In genomic region chr4:1763070-1763549, GRCh38 we compare ENCODE assay signal across 2 cellular contexts.
TF ChIP-seq lines count a peak whose summit lies in the region.

No MANE protein-coding gene starts in this region.

TF ChIP-seq in HEK293, 187 proteins besides CTCF, POLR2A, EP300 and RAD21:
- TF ChIP-seq KLF1 (tag by site-specific recombination; IDR thresholded peaks at IDR 0.05) = 0 out of 2 replicates have a peak, but pooled peaks have one; percentile 9
- TF ChIP-seq ZNF692 (tag by site-specific recombination; IDR thresholded peaks at IDR 0.05) = no peak
- TF ChIP-seq ZNF23 (tag by site-specific recombination; IDR thresholded peaks at IDR 0.05; ENCODE audit: borderline replicate concordance) = no peak
- no peak for TF ChIP-seq ZNF548 (tag by site-specific recombination; IDR thresholded peaks at IDR 0.05)
- TF ChIP-seq, protein P1, sequence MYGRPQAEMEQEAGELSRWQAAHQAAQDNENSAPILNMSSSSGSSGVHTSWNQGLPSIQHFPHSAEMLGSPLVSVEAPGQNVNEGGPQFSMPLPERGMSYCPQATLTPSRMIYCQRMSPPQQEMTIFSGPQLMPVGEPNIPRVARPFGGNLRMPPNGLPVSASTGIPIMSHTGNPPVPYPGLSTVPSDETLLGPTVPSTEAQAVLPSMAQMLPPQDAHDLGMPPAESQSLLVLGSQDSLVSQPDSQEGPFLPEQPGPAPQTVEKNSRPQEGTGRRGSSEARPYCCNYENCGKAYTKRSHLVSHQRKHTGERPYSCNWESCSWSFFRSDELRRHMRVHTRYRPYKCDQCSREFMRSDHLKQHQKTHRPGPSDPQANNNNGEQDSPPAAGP (tag by site-specific recombination; IDR thresholded peaks at IDR 0.05) = no peak
- TF ChIP-seq ZBTB8A (tag by site-specific recombination; IDR thresholded peaks at IDR 0.05) = peak; percentile 40; the same call in 1 of the 2 replicates
TF ChIP-seq in HEK293: peak in this region for 2.

TF ChIP-seq in K562, 482 proteins besides CTCF, POLR2A, EP300 and RAD21:
- TF ChIP-seq MEIS2 (IDR thresholded peaks at IDR 0.05; ENCODE audit: partially characterized antibody) (peak; percentile 41), BHLHE40 (IDR thresholded peaks at IDR 0.05; ENCODE audit: low read length) (no peak), ZFX (CRISPR knock-in tag; IDR thresholded peaks at IDR 0.05) (0 out of 2 replicates have a peak, but pooled peaks have one; percentile 3), POLR3G (IDR thresholded peaks at IDR 0.05; ENCODE audit: extremely low read depth, insufficient read length, insufficient replicate concordance) (no peak), SRSF1 (IDR thresholded peaks at IDR 0.05; ENCODE audit: low read depth, low read length) (no peak), PKNOX1 (IDR thresholded peaks at IDR 0.05) (0 out of 2 replicates have a peak, but pooled peaks have one; percentile 8), HNRNPUL1 (IDR thresholded peaks at IDR 0.05; ENCODE audit: low read length) (no peak), GABPB1 (CRISPR knock-in tag; IDR thresholded peaks at IDR 0.05) (0 out of 2 replicates have a peak, but pooled peaks have one; percentile 39), PCBP1 (IDR thresholded peaks at IDR 0.05; ENCODE audit: low read depth, low read length, poor library complexity, severe bottlenecking) (peak; percentile 17), ASH1L (IDR thresholded peaks at IDR 0.05; ENCODE audit: borderline replicate concordance, low read depth, partially characterized antibody) (no peak)
- TF ChIP-seq, protein P2, sequence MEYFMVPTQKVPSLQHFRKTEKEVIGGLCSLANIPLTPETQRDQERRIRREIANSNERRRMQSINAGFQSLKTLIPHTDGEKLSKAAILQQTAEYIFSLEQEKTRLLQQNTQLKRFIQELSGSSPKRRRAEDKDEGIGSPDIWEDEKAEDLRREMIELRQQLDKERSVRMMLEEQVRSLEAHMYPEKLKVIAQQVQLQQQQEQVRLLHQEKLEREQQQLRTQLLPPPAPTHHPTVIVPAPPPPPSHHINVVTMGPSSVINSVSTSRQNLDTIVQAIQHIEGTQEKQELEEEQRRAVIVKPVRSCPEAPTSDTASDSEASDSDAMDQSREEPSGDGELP (CRISPR knock-in tag; IDR thresholded peaks at IDR 0.05; ENCODE audit: borderline replicate concordance) = 0 out of 2 replicates have a peak, but pooled peaks have one; percentile 2
